In the genomic region with DNA sequence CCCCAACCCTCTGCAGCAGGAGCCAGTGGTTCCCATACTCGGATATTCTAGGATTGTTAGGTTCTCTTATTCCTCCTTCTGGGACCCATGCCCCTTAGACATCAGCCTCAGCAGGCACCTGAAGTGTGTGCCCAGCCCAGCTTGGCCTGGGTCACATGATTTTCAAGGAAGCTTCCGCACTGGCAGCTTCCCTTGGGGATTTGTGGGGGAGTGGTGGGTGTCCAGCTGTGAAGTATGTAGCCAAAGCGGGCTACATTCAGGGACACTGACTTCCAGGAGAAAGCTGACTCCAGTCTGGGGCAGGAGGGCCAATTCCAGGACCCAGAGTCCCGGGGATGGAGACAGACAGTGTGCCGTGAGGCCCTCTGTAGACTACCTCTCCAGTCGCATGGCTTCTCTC, we compare ENCODE assay signal across 8 cellular contexts. TPM values are rescaled to one million over a fixed set of nuclear protein-coding genes. Genes with fewer than 3 reads are reported as not detected.
DNase-seq lines count a peak whose midpoint lies in the region; ATAC-seq and TF ChIP-seq lines count a peak whose summit lies in the region.

No MANE protein-coding gene starts in this region.

- H3K4me3 ChIP-seq in colonic mucosa = peak overlapping the region; percentile 69
- peak overlapping the region; percentile 95 for H3K4me3 ChIP-seq in urinary bladder (ENCODE audit: low read depth, low read length)

- intact Hi-C loops in colonic mucosa (cut with DNase I) = no loop called here

- TF ChIP-seq CTCF in colonic mucosa (IDR thresholded peaks at IDR 0.05) = no peak

- DNase-seq in DMS153 (lab: John Stamatoyannopoulos, UW) (peak; percentile 30), DMS153 treated with DMSO at 0.1 percent for 48 hours (lab: John Stamatoyannopoulos, UW; ENCODE audit: unreplicated experiment) (no peak), OCI-M1 (lab: John Stamatoyannopoulos, UW) (peak; percentile 77), colonic mucosa (peak; percentile 70), midbrain (lab: John Stamatoyannopoulos, UW) (peak; percentile 30)

- H3K4me1 ChIP-seq in colonic mucosa (peaks cover 27% of the 10 kb centered on the region), urinary bladder (ENCODE audit: insufficient read depth) (no peaks in the 10 kb centered on the region)

- H3K27ac ChIP-seq in colonic mucosa = peak overlapping the region; percentile 84
- peak overlapping the region; percentile 61 for H3K27ac ChIP-seq in urinary bladder (ENCODE audit: low read depth)

- H3K27me3 ChIP-seq in colonic mucosa = no peaks in the 10 kb centered on the region

- 2% methylated on average over 6 of the region's 6 CpGs for WGBS in urinary bladder

- peak overlapping the region in 1 of 2 donors; percentile 76 for H3K9ac ChIP-seq in colonic mucosa (ENCODE audit: low read depth in 2 of 2, low read length in 2 of 2)

- ATAC-seq in HG02884 (IDR thresholded peaks at IDR 0.05; ENCODE audit: unreplicated experiment) = no peak
- no peak for ATAC-seq in GM19452 (IDR thresholded peaks at IDR 0.05; ENCODE audit: unreplicated experiment)

- no peaks in the 10 kb centered on the region for H3K9me3 ChIP-seq in colonic mucosa

- H3K36me3 ChIP-seq in colonic mucosa (no peaks in the 10 kb centered on the region), urinary bladder (ENCODE audit: insufficient read depth) (no peaks in the 10 kb centered on the region)

RNA-seq across cellular contexts. Expression of a gene that starts 1.3 kb away (rescaled TPM):
- 10 to 100 TPM; 30.8 to 31.4 TPM for total RNA-seq in colonic mucosa
- total RNA-seq in urinary bladder = 51.8 TPM
- polyA plus RNA-seq in urinary bladder = 65.3 TPM

RNA-seq across cellular contexts. Expression of a gene that starts 14.0 kb away (rescaled TPM):
- total RNA-seq in colonic mucosa = 10 to 100 TPM; 17.0 to 36.1 TPM
- total RNA-seq in urinary bladder = 12.1 TPM
- 20.7 TPM for polyA plus RNA-seq in urinary bladder

RNA-seq across cellular contexts. Expression of a gene that starts 33.3 kb away (rescaled TPM):
- total RNA-seq in colonic mucosa = 10 to 100 TPM; 34.5 to 68.2 TPM
- 23.6 TPM for total RNA-seq in urinary bladder
- polyA plus RNA-seq in urinary bladder = 43.1 TPM

RNA-seq across cellular contexts. Expression of a gene that starts 53.7 kb away (rescaled TPM):
- 10 to 100 TPM; 21.9 to 26.6 TPM for total RNA-seq in colonic mucosa
- total RNA-seq in urinary bladder = 11.1 TPM
- polyA plus RNA-seq in urinary bladder = 18.7 TPM
